Comparison of ENCODE assay signal across 18 cellular contexts in genomic region chr12:88309546-88309945, GRCh38.
DNase-seq lines count a peak whose midpoint lies in the region; ATAC-seq and TF ChIP-seq lines count a peak whose summit lies in the region.
"Had no signal": no experiment of that assay in that cellular context is flagged by ENCODE, and none has a peak within 500 bp of the region (broad histone marks: within the 10 kb centered on the region; RNA-seq: fewer than 3 reads in every experiment).

No MANE protein-coding gene starts in this region.

- DNase-seq in AG08395 (ENCODE audit: low spot score) = peak; percentile 8
- peak; percentile 72 for DNase-seq in HT1080 (ENCODE audit: low read depth)
- peak; percentile 43 for DNase-seq in brain microvascular endothelial cell
- DNase-seq in foreskin keratinocyte = peak in 1 of 2 donors; percentile 23
- DNase-seq in NCI-H1694 (lab: John Stamatoyannopoulos, UW) = no peak
- no peak for DNase-seq in C1 segment of cervical spinal cord (lab: John Stamatoyannopoulos, UW)
- DNase-seq: activated CD4-positive, alpha-beta T cell treated with anti-CD3 and anti-CD28 coated beads for 36 hours; activated naive CD4-positive, alpha-beta T cell treated with anti-CD3 and anti-CD28 coated beads, Interleukin-2, amount 10 ng/mL, durations not matched to agents 7 days and 5 days; AML-193; naive thymus-derived CD8-positive, alpha-beta T cell; NCI-H146; NCI-H345 had no signal

- H3K27ac ChIP-seq in brain microvascular endothelial cell = peak overlapping the region; percentile 100
- H3K27ac ChIP-seq in foreskin keratinocyte = peak overlapping the region; percentile 67
- H3K27ac ChIP-seq: HL-60, prostate gland, vagina had no signal

- in situ Hi-C loops in brain microvascular endothelial cell (cut with HindIII; ENCODE audit: low pct_ligation_motif_present, low sequenced_read_pairs) = no loop called here

- no peak for TF ChIP-seq CTCF in brain microvascular endothelial cell (IDR thresholded peaks at IDR 0.05; ENCODE audit: low read depth, low read length, missing control alignments)
- TF ChIP-seq CTCF in foreskin keratinocyte (conservative IDR thresholded peaks at IDR 0.05) = no peak

- no peaks in the 10 kb centered on the region for H3K27me3 ChIP-seq in brain microvascular endothelial cell (replicated peaks)
- no peaks in the 10 kb centered on the region for H3K27me3 ChIP-seq in foreskin keratinocyte
- H3K27me3 ChIP-seq: vagina had no signal

- ATAC-seq in foreskin keratinocyte = no peak
- ATAC-seq in GM19467 (IDR thresholded peaks at IDR 0.05; ENCODE audit: unreplicated experiment) = no peak
- no peak for ATAC-seq in HG03135 (IDR thresholded peaks at IDR 0.05; ENCODE audit: unreplicated experiment)
- ATAC-seq: activated CD4-positive, alpha-beta T cell treated with anti-CD3 and anti-CD28 coated beads for 36 hours; left lobe of liver; naive thymus-derived CD8-positive, alpha-beta T cell had no signal

- peaks cover 23% of the 10 kb centered on the region for H3K4me1 ChIP-seq in foreskin keratinocyte
- H3K4me1 ChIP-seq: prostate gland, vagina had no signal

- no peak overlapping the region for H3K4me3 ChIP-seq in brain microvascular endothelial cell (ENCODE audit: low read depth, low read length)
- H3K4me3 ChIP-seq: prostate gland, vagina had no signal

- no peaks in the 10 kb centered on the region for H3K36me3 ChIP-seq in brain microvascular endothelial cell (replicated peaks)
- H3K36me3 ChIP-seq: prostate gland, vagina had no signal

Comparison
In these comparisons a context has a peak if more than half of its experiments do, and no peak if none do; other contexts are left out.
1. DNase-seq: peak in AG08395 (single experiment), HT1080 (single experiment) and brain microvascular endothelial cell (single experiment); none in NCI-H1694 (single experiment) and C1 segment of cervical spinal cord (0 of 14).